Comparison of ENCODE assay signal across 1 cellular context in the genomic region with DNA sequence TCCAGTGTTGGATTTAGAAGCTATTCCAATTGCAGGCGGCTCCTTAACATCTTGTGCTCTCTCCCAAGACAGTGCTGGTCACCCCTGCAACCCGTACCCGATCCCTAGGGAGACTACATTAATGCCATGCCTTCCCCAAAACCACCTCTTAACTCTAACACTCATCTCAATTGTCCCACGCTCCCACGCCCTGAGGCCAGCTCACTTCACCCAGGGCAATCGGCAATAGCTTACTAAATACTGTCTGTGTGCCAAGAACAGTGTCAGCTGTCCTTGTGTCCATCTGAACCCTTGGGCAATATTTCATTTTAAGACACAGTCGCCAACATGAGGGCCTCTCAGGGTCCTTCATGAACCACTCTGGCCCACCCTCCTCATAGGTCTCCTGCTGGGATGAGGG.
TF ChIP-seq lines count a peak whose summit lies in the region.

No MANE protein-coding gene starts in this region.

TF ChIP-seq in IMR-90, 13 proteins besides CTCF, POLR2A, EP300 and RAD21 (continued from another document):
- no peak for TF ChIP-seq CEBPB (IDR thresholded peaks at IDR 0.05; ENCODE audit: low read depth, low read length)
- TF ChIP-seq RFX5 (IDR thresholded peaks at IDR 0.05; ENCODE audit: low read depth, low read length): no peak
- TF ChIP-seq CHD1 (IDR thresholded peaks at IDR 0.05; ENCODE audit: low read depth, low read length): no peak
- TF ChIP-seq SMC3 (IDR thresholded peaks at IDR 0.05; ENCODE audit: low read depth, low read length): no peak
- TF ChIP-seq, protein P1, sequence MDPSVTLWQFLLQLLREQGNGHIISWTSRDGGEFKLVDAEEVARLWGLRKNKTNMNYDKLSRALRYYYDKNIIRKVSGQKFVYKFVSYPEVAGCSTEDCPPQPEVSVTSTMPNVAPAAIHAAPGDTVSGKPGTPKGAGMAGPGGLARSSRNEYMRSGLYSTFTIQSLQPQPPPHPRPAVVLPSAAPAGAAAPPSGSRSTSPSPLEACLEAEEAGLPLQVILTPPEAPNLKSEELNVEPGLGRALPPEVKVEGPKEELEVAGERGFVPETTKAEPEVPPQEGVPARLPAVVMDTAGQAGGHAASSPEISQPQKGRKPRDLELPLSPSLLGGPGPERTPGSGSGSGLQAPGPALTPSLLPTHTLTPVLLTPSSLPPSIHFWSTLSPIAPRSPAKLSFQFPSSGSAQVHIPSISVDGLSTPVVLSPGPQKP (IDR thresholded peaks at IDR 0.05; ENCODE audit: borderline replicate concordance, low read depth, low read length): no peak
- no peak for TF ChIP-seq MAZ (IDR thresholded peaks at IDR 0.05; ENCODE audit: borderline replicate concordance, low read depth, low read length)
- TF ChIP-seq RCOR1 (IDR thresholded peaks at IDR 0.05; ENCODE audit: insufficient replicate concordance, low read length): no peak
- TF ChIP-seq BHLHE40 (IDR thresholded peaks at IDR 0.05; ENCODE audit: low read depth, low read length): no peak
- TF ChIP-seq FOS (IDR thresholded peaks at IDR 0.05; ENCODE audit: low read depth, low read length): no peak
